Comparison of ENCODE assay signal across 24 cellular contexts in genomic region chrX:53718073-53718472, GRCh38. TPM values are rescaled to one million over a fixed set of nuclear protein-coding genes. Genes with fewer than 3 reads are reported as not detected.
A peak's percentile ranks its signal among the peaks of the same experiment; 100 is the strongest.
DNase-seq lines count a peak whose midpoint lies in the region; ATAC-seq, FAIRE-seq and TF ChIP-seq lines count a peak whose summit lies in the region.
"Had no signal": no experiment of that assay in that cellular context is flagged by ENCODE, and none has a peak within 500 bp of the region (broad histone marks: within the 10 kb centered on the region; RNA-seq: fewer than 3 reads in every experiment).

No MANE protein-coding gene starts in this region.

- TF ChIP-seq POLR2A in A549 (IDR thresholded peaks at IDR 0.05; ENCODE audit: low read length) (no peak), esophagus muscularis mucosa (IDR thresholded peaks at IDR 0.05; ENCODE audit: low read depth) (no peak)

- no peak overlapping the region for H3K4me3 ChIP-seq in A549
- H3K4me3 ChIP-seq in DND-41 (ENCODE audit: low read depth in 1 of 2, low read length in 2 of 2): no peak overlapping the region
- H3K4me3 ChIP-seq in esophagus muscularis mucosa: no peak overlapping the region
- no peak overlapping the region for H3K4me3 ChIP-seq in right cardiac atrium (ENCODE audit: low read length)
- H3K4me3 ChIP-seq: ascending aorta, coronary artery, heart right ventricle, thoracic aorta had no signal

- intact Hi-C loops in esophagus muscularis mucosa (cut with DNase I): no loop called here
- intact Hi-C loops in right cardiac atrium (cut with DNase I): no loop called here

- H3K27ac ChIP-seq in A549 (no peak overlapping the region), DND-41 (ENCODE audit: low read length) (peak overlapping the region; percentile 16; the same call in 1 of the 2 replicates), esophagus muscularis mucosa (replicated peaks in 1 of 4) (no peak overlapping the region), right cardiac atrium (ENCODE audit: low read length) (no peak overlapping the region)
- H3K27ac ChIP-seq: ascending aorta, coronary artery, heart right ventricle, thoracic aorta had no signal

- no peak for ATAC-seq in A549
- no peak for ATAC-seq in DND-41 (ENCODE audit: insufficient read depth, low read depth)
- ATAC-seq in HG03432 (IDR thresholded peaks at IDR 0.05; ENCODE audit: unreplicated experiment): peak; percentile 29
- ATAC-seq in activated naive CD8-positive, alpha-beta T cell treated with anti-CD3 and anti-CD28 coated beads, Interleukin-2, amount 10 ng/mL, durations not matched to agents 7 days and 5 days (ENCODE audit: low read depth): no peak
- ATAC-seq in right cardiac atrium: no peak
- ATAC-seq: HCT116, heart right ventricle, Panc1 had no signal

- TF ChIP-seq CTCF in A549 (IDR thresholded peaks at IDR 0.05) (no peak), DND-41 (IDR thresholded peaks at IDR 0.05; ENCODE audit: borderline replicate concordance, extremely low read depth, low read length, poor library complexity, severe bottlenecking) (no peak), esophagus muscularis mucosa (IDR thresholded peaks at IDR 0.05) (no peak)

- no peaks in the 10 kb centered on the region for H3K36me3 ChIP-seq in DND-41 (ENCODE audit: insufficient read depth, low read length)
- no peaks in the 10 kb centered on the region for H3K36me3 ChIP-seq in esophagus muscularis mucosa
- H3K36me3 ChIP-seq: ascending aorta, heart right ventricle, thoracic aorta had no signal

- H2AFZ ChIP-seq in DND-41 (ENCODE audit: low read depth, low read length): no peak overlapping the region; the same call in 1 of the 2 replicates

- H3K36me3 Mint-ChIP-seq in activated naive CD8-positive, alpha-beta T cell treated with anti-CD3 and anti-CD28 coated beads, Interleukin-2, amount 10 ng/mL, durations not matched to agents 7 days and 5 days: peaks cover 6% of the 10 kb centered on the region
- H3K36me3 Mint-ChIP-seq: mesothelial cell of epicardium had no signal

- no peak overlapping the region for H3K9ac ChIP-seq in DND-41 (ENCODE audit: low read depth, low read length)
- H3K9ac ChIP-seq: SK-N-SH had no signal

- no peak overlapping the region for H3K4me3 Mint-ChIP-seq in activated naive CD8-positive, alpha-beta T cell treated with anti-CD3 and anti-CD28 coated beads, Interleukin-2, amount 10 ng/mL, durations not matched to agents 7 days and 5 days
- H3K4me3 Mint-ChIP-seq: mesothelial cell of epicardium had no signal

- peak; percentile 56 for FAIRE-seq in A549 (lab: Jason Lieb, UNC)
- FAIRE-seq: kidney had no signal

- H4K20me1 ChIP-seq in DND-41 (ENCODE audit: insufficient read depth, low read length): no peaks in the 10 kb centered on the region

- H3K4me2 ChIP-seq in A549 (no peak overlapping the region), DND-41 (ENCODE audit: insufficient read depth, low read length) (no peak overlapping the region)
- H3K4me2 ChIP-seq: SK-N-SH had no signal

- H3K4me1 Mint-ChIP-seq in activated naive CD8-positive, alpha-beta T cell treated with anti-CD3 and anti-CD28 coated beads, Interleukin-2, amount 10 ng/mL, durations not matched to agents 7 days and 5 days: peaks cover 34% of the 10 kb centered on the region

- POLR2A ChIA-PET in A549 (lab: Yijun Ruan, JAX): no interaction called here
- POLR2A ChIA-PET in activated naive CD8-positive, alpha-beta T cell treated with anti-CD3 and anti-CD28 coated beads, Interleukin-2, amount 10 ng/mL, durations not matched to agents 7 days and 5 days (lab: Charles Lee): interaction anchor here (7.3 kb wide), 1 partner anchor 33 kb away, joined by 156 read pairs; the partner anchor contains the start of gene HUWE1

- H3K27me3 ChIP-seq in DND-41 (ENCODE audit: insufficient read depth, low read length, poor library complexity): no peaks in the 10 kb centered on the region
- no peaks in the 10 kb centered on the region for H3K27me3 ChIP-seq in esophagus muscularis mucosa
- no peaks in the 10 kb centered on the region for H3K27me3 ChIP-seq in right cardiac atrium (ENCODE audit: control insufficient read depth, insufficient read depth)
- H3K27me3 ChIP-seq: ascending aorta had no signal

- TF ChIP-seq EP300 in A549 (IDR thresholded peaks at IDR 0.05): no peak
- no peak for TF ChIP-seq EP300 in esophagus muscularis mucosa (IDR thresholded peaks at IDR 0.05)

- H3K9me3 ChIP-seq in A549: no peaks in the 10 kb centered on the region
- H3K9me3 ChIP-seq in DND-41 (ENCODE audit: insufficient read depth, low read length, severe bottlenecking): no peaks in the 10 kb centered on the region
- no peaks in the 10 kb centered on the region for H3K9me3 ChIP-seq in esophagus muscularis mucosa
- no peaks in the 10 kb centered on the region for H3K9me3 ChIP-seq in right cardiac atrium (ENCODE audit: control insufficient read depth, low read length)
- H3K9me3 ChIP-seq: ascending aorta, heart right ventricle, SK-N-SH, thoracic aorta had no signal

- TF ChIP-seq RAD21 in A549 (conservative IDR thresholded peaks at IDR 0.05 in 1 of 2, IDR thresholded peaks at IDR 0.05 in 1 of 2): no peak

- H3K4me1 ChIP-seq in A549 (no peaks in the 10 kb centered on the region), DND-41 (ENCODE audit: insufficient read depth, low read length) (peaks cover 51% of the 10 kb centered on the region), esophagus muscularis mucosa (no peaks in the 10 kb centered on the region), right cardiac atrium (ENCODE audit: control insufficient read depth, insufficient read depth, low read length) (no peaks in the 10 kb centered on the region)
- H3K4me1 ChIP-seq: ascending aorta had no signal

- no peaks in the 10 kb centered on the region for H3K27me3 Mint-ChIP-seq in activated naive CD8-positive, alpha-beta T cell treated with anti-CD3 and anti-CD28 coated beads, Interleukin-2, amount 10 ng/mL, durations not matched to agents 7 days and 5 days

- CTCF ChIA-PET in A549 (lab: Yijun Ruan, JAX): no interaction called here

- peak overlapping the region; percentile 72 for H3K27ac Mint-ChIP-seq in activated naive CD8-positive, alpha-beta T cell treated with anti-CD3 and anti-CD28 coated beads, Interleukin-2, amount 10 ng/mL, durations not matched to agents 7 days and 5 days
- H3K27ac Mint-ChIP-seq: mesothelial cell of epicardium had no signal

- no peaks in the 10 kb centered on the region for H3K9me3 Mint-ChIP-seq in activated naive CD8-positive, alpha-beta T cell treated with anti-CD3 and anti-CD28 coated beads, Interleukin-2, amount 10 ng/mL, durations not matched to agents 7 days and 5 days

- H3K79me2 ChIP-seq in DND-41 (ENCODE audit: insufficient read depth, low read length): peaks cover 5% of the 10 kb centered on the region

- DNase-seq in A549 (ENCODE audit: low read depth in 1 of 2, low spot score in 1 of 2) (no peak), DND-41 (no peak), esophagus muscularis mucosa (ENCODE audit: extremely low spot score) (no peak), NCI-H345 (lab: John Stamatoyannopoulos, UW) (no peak), right cardiac atrium (no peak), SW 1271 (lab: John Stamatoyannopoulos, UW) (no peak)
- DNase-seq in activated naive CD8-positive, alpha-beta T cell treated with anti-CD3 and anti-CD28 coated beads, Interleukin-2, amount 10 ng/mL, durations not matched to agents 7 days and 5 days: no peak
- DNase-seq: AML-193, DMS53, erythroblast, heart right ventricle, kidney, MV-4-11, NCI-H2081 treated with DMSO at 0.1 percent for 48 hours, NCI-H526 treated with DMSO at 0.1 percent for 48 hours, retina, SK-N-SH had no signal

TF ChIP-seq in A549, 52 proteins besides CTCF, POLR2A, EP300 and RAD21:
- TF ChIP-seq CHD4 (IDR thresholded peaks at IDR 0.05; ENCODE audit: borderline replicate concordance): no peak
- TF ChIP-seq, protein P1, sequence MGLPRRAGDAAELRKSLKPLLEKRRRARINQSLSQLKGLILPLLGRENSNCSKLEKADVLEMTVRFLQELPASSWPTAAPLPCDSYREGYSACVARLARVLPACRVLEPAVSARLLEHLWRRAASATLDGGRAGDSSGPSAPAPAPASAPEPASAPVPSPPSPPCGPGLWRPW (IDR thresholded peaks at IDR 0.05): no peak
- no peak for TF ChIP-seq NR3C1 (IDR thresholded peaks at IDR 0.05)
- no peak for TF ChIP-seq MAZ (IDR thresholded peaks at IDR 0.05; ENCODE audit: borderline replicate concordance, low read depth, low read length)
- TF ChIP-seq HOXA7 (CRISPR knock-in tag; IDR thresholded peaks at IDR 0.05): no peak
- TF ChIP-seq EHF (CRISPR knock-in tag; IDR thresholded peaks at IDR 0.05): no peak
- no peak for TF ChIP-seq NFE2L2 (conservative IDR thresholded peaks at IDR 0.05; ENCODE audit: low read length)
- no peak for TF ChIP-seq HOXB13 (CRISPR knock-in tag; IDR thresholded peaks at IDR 0.05; ENCODE audit: low read depth)
- no peak for TF ChIP-seq MYC (IDR thresholded peaks at IDR 0.05; ENCODE audit: borderline replicate concordance, low read length)
- no peak for TF ChIP-seq CHD2 (IDR thresholded peaks at IDR 0.05; ENCODE audit: low read length, partially characterized antibody)
- no peak for TF ChIP-seq SREBF2 (IDR thresholded peaks at IDR 0.05)
- TF ChIP-seq HOXB5 (CRISPR knock-in tag; IDR thresholded peaks at IDR 0.05): no peak
- no peak for TF ChIP-seq PBX3 (IDR thresholded peaks at IDR 0.05)
- TF ChIP-seq ZNF302 (CRISPR knock-in tag; IDR thresholded peaks at IDR 0.05): no peak
- no peak for TF ChIP-seq HEYL (CRISPR knock-in tag; IDR thresholded peaks at IDR 0.05)
- TF ChIP-seq CBX8 (IDR thresholded peaks at IDR 0.05): no peak
- TF ChIP-seq JUNB (IDR thresholded peaks at IDR 0.05): no peak

RNA-seq across cellular contexts. Expression of gene HUWE1, which starts 31.6 kb away (rescaled TPM):
- 120 and 190 TPM in 2 replicates for polyA plus RNA-seq in A549 (2011; rRNA removed)
- polyA plus RNA-seq in A549 (2012; cell fraction: cytosol; rRNA removed): 48.5 and 62.3 TPM in 2 replicates
- 171 and 178 TPM in 2 replicates for polyA plus RNA-seq in A549 (2012; cell fraction: nucleus; rRNA removed)
- polyA plus RNA-seq in A549 (2017; fragmentation: RNase III; extraction: RNeasy Plus Mini Kit Qiagen cat#74134 plus additional on column Dnase treatment): 55.7 to 68.8 TPM (median 60.1 TPM) in 3 replicates
- polyA minus RNA-seq in A549 (2011; rRNA and poly(A)+ RNA removed): 362 and 507 TPM in 2 replicates
- 100 to 1,000 TPM; 219 to 225 TPM for total RNA-seq in activated naive CD8-positive, alpha-beta T cell treated with anti-CD3 and anti-CD28 coated beads, Interleukin-2, amount 10 ng/mL, durations not matched to agents 7 days and 5 days
- total RNA-seq in esophagus muscularis mucosa: 100 to 1,000 TPM; 100 to 149 (median 129) TPM
- 100 to 1,000 TPM; 109 to 159 (median 131) TPM for total RNA-seq in right cardiac atrium
- polyA plus RNA-seq in right cardiac atrium: 46.7 TPM
